In the genomic region with DNA sequence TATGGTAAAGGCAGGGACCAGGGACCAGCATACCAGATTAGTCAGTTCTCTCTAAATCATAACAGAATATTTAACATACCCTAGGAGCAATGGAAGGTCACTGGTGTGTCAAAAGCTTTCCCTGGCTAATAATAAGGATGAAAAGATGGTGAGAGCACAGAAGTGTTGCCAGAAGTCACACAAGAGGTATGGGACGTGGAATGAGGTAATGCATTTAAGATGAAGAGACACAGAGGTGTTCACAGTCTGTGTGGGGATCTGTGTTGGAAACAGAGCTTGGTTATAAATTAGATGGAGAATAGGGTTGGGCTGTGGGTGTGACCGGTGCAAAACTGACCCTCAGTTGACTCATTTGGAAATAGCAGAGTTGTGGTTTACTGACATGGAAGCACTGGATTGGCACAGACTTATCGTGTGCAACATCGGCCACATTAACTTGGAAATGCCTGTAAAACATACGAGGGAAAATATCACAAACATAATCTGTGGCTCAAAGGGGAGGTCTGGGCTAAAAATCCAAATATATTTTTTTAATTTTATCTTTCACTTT, we compare ENCODE assay signal across 25 cellular contexts.
A peak's percentile ranks its signal among the peaks of the same experiment; 100 is the strongest.
DNase-seq lines count a peak whose midpoint lies in the region; ATAC-seq and TF ChIP-seq lines count a peak whose summit lies in the region.
"Had no signal": no experiment of that assay in that cellular context is flagged by ENCODE, and none has a peak within 500 bp of the region (broad histone marks: within the 10 kb centered on the region; RNA-seq: fewer than 3 reads in every experiment).

No MANE protein-coding gene starts in this region.

- DNase-seq in AG08396 (ENCODE audit: low spot score) = peak; percentile 8
- peak; percentile 16 for DNase-seq in GM23248
- DNase-seq in PC-3 = peak; percentile 54
- peak; percentile 67 for DNase-seq in fibroblast of peridontal ligament (ENCODE audit: extremely low read depth)
- no peak for DNase-seq in hippocampal formation (lab: John Stamatoyannopoulos, UW)
- DNase-seq in cerebellum (ENCODE audit: low spot score) = no peak
- no peak for DNase-seq in GDM1 (lab: John Stamatoyannopoulos, UW)
- DNase-seq: activated CD4-positive, alpha-beta T cell treated with anti-CD3 and anti-CD28 coated beads, Interleukin-2, amount 50 U/mL, for 48 hours; activated naive CD4-positive, alpha-beta T cell treated with Interleukin-2 at 50 U/mL for 16 hours; body of pancreas; cerebellar nuclear complex; dorsolateral prefrontal cortex; EL; H7; MV-4-11; naive thymus-derived CD4-positive, alpha-beta T cell; NCI-H146; NCI-H510A; stimulated activated naive CD4-positive, alpha-beta T cell treated with Interleukin-2 at 50 U/mL for 16 hours; T-helper 1 cell had no signal

- no TSS peak for BruUV-seq in PC-3 (replicated peaks; lab: Mats Ljungman, UMichigan)

- no peak for TF ChIP-seq CTCF in PC-3 (conservative IDR thresholded peaks at IDR 0.05; ENCODE audit: low read depth, low read length)

- no peak overlapping the region for H2AFZ ChIP-seq in GM23248
- H2AFZ ChIP-seq in PC-3 (ENCODE audit: low read length) = no peak overlapping the region

- intact Hi-C loops in PC-3 (cut with micrococcal nuclease) = no loop called here

- H3K4me2 ChIP-seq in GM23248 (ENCODE audit: unreplicated experiment) = no peak overlapping the region
- 0 out of 2 replicates have a peak overlapping the region, but pooled peaks have one; percentile 27 for H3K4me2 ChIP-seq in PC-3 (ENCODE audit: low read length)

- no peaks in the 10 kb centered on the region for H3F3A ChIP-seq in GM23248 (ENCODE audit: insufficient read depth)
- H3F3A ChIP-seq in PC-3 (ENCODE audit: low read length, unreplicated experiment) = no peaks in the 10 kb centered on the region

- ATAC-seq in PC-3 (no peak), HG02571 (IDR thresholded peaks at IDR 0.05; ENCODE audit: unreplicated experiment) (no peak)
- ATAC-seq: activated CD4-positive, CD25-positive, alpha-beta regulatory T cell treated with anti-CD3 and anti-CD28 coated beads, Interleukin-2, amount 50 U/mL, for 24 hours; body of pancreas; K562; naive thymus-derived CD4-positive, alpha-beta T cell had no signal

- H3K4me3 ChIP-seq in GM23248 (no peak overlapping the region), PC-3 (ENCODE audit: low read length) (no peak overlapping the region)
- H3K4me3 ChIP-seq: body of pancreas, dorsolateral prefrontal cortex, K562, prostate gland had no signal

- H3K27me3 ChIP-seq in GM23248 (replicated peaks; ENCODE audit: insufficient read depth) (no peaks in the 10 kb centered on the region), PC-3 (ENCODE audit: low read length) (no peaks in the 10 kb centered on the region)
- H3K27me3 ChIP-seq: body of pancreas, dorsolateral prefrontal cortex had no signal

- CTCF ChIA-PET in PC-3 (lab: Charles Lee) = no interaction called here

- no peaks in the 10 kb centered on the region for H3K9me3 ChIP-seq in GM23248 (ENCODE audit: low read depth)
- H3K9me3 ChIP-seq in PC-3 (ENCODE audit: low read length) = no peaks in the 10 kb centered on the region
- H3K9me3 ChIP-seq: body of pancreas, prostate gland had no signal

- H3K79me2 ChIP-seq in GM23248 (ENCODE audit: insufficient read depth) = no peaks in the 10 kb centered on the region
- H3K79me2 ChIP-seq in PC-3 (ENCODE audit: low read length) = no peaks in the 10 kb centered on the region

- H3K9me2 ChIP-seq in GM23248 (ENCODE audit: insufficient read depth) (no peaks in the 10 kb centered on the region), PC-3 (replicated peaks; ENCODE audit: low read length) (no peaks in the 10 kb centered on the region)

- H4K20me1 ChIP-seq in GM23248 (ENCODE audit: insufficient read depth) (no peaks in the 10 kb centered on the region), PC-3 (ENCODE audit: low read length) (no peaks in the 10 kb centered on the region)

- no peak overlapping the region for H3K9ac ChIP-seq in GM23248
- no peak overlapping the region for H3K9ac ChIP-seq in PC-3 (ENCODE audit: low read length)

- WGBS in GM23248 (ENCODE audit: low coverage in 1 of 2, low lambda C conversion rate in 2 of 2, missing lambda C conversion rate in 2 of 2), 2 experiments = 67 to 70% methylated on average over 5 of the region's 5 CpGs

- H3K36me3 ChIP-seq in GM23248 (ENCODE audit: low read depth) (no peaks in the 10 kb centered on the region), PC-3 (ENCODE audit: low read depth, low read length) (no peaks in the 10 kb centered on the region)
- H3K36me3 ChIP-seq: prostate gland had no signal

- H3K4me1 ChIP-seq in GM23248 (ENCODE audit: insufficient read depth) (no peaks in the 10 kb centered on the region), PC-3 (ENCODE audit: insufficient read depth, low read length) (no peaks in the 10 kb centered on the region)
- H3K4me1 ChIP-seq: body of pancreas, prostate gland had no signal

- POLR2A ChIA-PET in PC-3 (lab: Charles Lee; ENCODE audit: unreplicated experiment) = no interaction called here

- no peak overlapping the region for H3K27ac ChIP-seq in GM23248
- no peak overlapping the region for H3K27ac ChIP-seq in PC-3 (ENCODE audit: low read length)
- H3K27ac ChIP-seq: body of pancreas, C4-2B, dorsolateral prefrontal cortex, prostate gland had no signal

- in situ Hi-C loops in GM23248 (cut with MboI) = no loop called here

Comparison
In these comparisons a context has a peak if more than half of its experiments do, and no peak if none do; other contexts are left out.
1. DNase-seq: peak in AG08396 (single experiment), GM23248 (single experiment), PC-3 (single experiment) and fibroblast of peridontal ligament (single experiment); none in hippocampal formation (0 of 2), cerebellum (single experiment) and GDM1 (single experiment).